ENCODE assay signal across 22 cellular contexts in genomic region chr10:18021725-18022480, GRCh38.
"Had no signal": no experiment of that assay in that cellular context is flagged by ENCODE, and none has a peak within 500 bp of the region (broad histone marks: within the 10 kb centered on the region; RNA-seq: fewer than 3 reads in every experiment).

No MANE protein-coding gene starts in this region.

- H3K27ac ChIP-seq: ascending aorta, body of pancreas, PC-9 had no signal

- H2AFZ ChIP-seq: PC-9 had no signal

- H3K4me3 Mint-ChIP-seq: activated CD8-positive, alpha-beta T cell treated with anti-CD3 and anti-CD28 coated beads, Interleukin-2, amount 10 ng/mL, durations not matched to agents 7 days and 5 days; activated naive CD4-positive, alpha-beta T cell treated with anti-CD3 and anti-CD28 coated beads, Interleukin-2, amount 50 U/mL, for 24 hours; T-helper 1 cell treated with Interleukin-12 subunit alpha and Interleukin-12 subunit beta and Interleukin-4 antibody, amounts not matched to agents 30 μg/mL and 1 μg/mL, for 36 hours had no signal

- H3K27me3 Mint-ChIP-seq: activated naive CD4-positive, alpha-beta T cell treated with anti-CD3 and anti-CD28 coated beads, Interleukin-2, amount 50 U/mL, for 24 hours had no signal

- H3K9me3 ChIP-seq: body of pancreas had no signal

- H3K36me3 ChIP-seq: ascending aorta had no signal

- H3K27me3 ChIP-seq: ascending aorta, body of pancreas had no signal

- H3K27ac Mint-ChIP-seq: activated CD8-positive, alpha-beta T cell treated with anti-CD3 and anti-CD28 coated beads, Interleukin-2, amount 10 ng/mL, durations not matched to agents 7 days and 5 days; activated naive CD4-positive, alpha-beta T cell treated with anti-CD3 and anti-CD28 coated beads, Interleukin-2, amount 50 U/mL, for 24 hours; T-helper 1 cell treated with Interleukin-12 subunit alpha and Interleukin-12 subunit beta and Interleukin-4 antibody, amounts not matched to agents 30 μg/mL and 1 μg/mL, for 36 hours had no signal

- DNase-seq: activated CD4-positive, alpha-beta T cell treated with anti-CD3 and anti-CD28 coated beads for 4 hours; activated CD8-positive, alpha-beta memory T cell treated with anti-CD3 and anti-CD28 coated beads, Interleukin-2, amount 50 U/mL, for 48 hours; activated CD8-positive, alpha-beta T cell treated with anti-CD3 and anti-CD28 coated beads, Interleukin-2, amount 10 ng/mL, durations not matched to agents 7 days and 5 days; activated naive CD4-positive, alpha-beta T cell; activated T-cell treated with anti-CD3 and anti-CD28 coated beads, Interleukin-2, amount 50 U/mL, for 1 hour; amniotic stem cell; body of pancreas; central memory CD4-positive, alpha-beta T cell; Karpas-422; MV-4-11; NCI-H1092 treated with DMSO at 0.1 percent for 48 hours; NCI-H1417 treated with DMSO at 0.1 percent for 48 hours; NCI-H1694; NCI-H2029; NCI-H2107; NCI-H446; NCI-H524; PC-9; SHP77 treated with DMSO at 0.1 percent for 48 hours had no signal

- H3K4me1 Mint-ChIP-seq: activated naive CD4-positive, alpha-beta T cell treated with anti-CD3 and anti-CD28 coated beads, Interleukin-2, amount 50 U/mL, for 24 hours had no signal

- H3K4me2 ChIP-seq: PC-9 had no signal

- H3K4me1 ChIP-seq: ascending aorta, body of pancreas had no signal

- H3K4me3 ChIP-seq: ascending aorta, body of pancreas, PC-9 had no signal
